1 cellular context compared by ENCODE assay signal in the genomic region with DNA sequence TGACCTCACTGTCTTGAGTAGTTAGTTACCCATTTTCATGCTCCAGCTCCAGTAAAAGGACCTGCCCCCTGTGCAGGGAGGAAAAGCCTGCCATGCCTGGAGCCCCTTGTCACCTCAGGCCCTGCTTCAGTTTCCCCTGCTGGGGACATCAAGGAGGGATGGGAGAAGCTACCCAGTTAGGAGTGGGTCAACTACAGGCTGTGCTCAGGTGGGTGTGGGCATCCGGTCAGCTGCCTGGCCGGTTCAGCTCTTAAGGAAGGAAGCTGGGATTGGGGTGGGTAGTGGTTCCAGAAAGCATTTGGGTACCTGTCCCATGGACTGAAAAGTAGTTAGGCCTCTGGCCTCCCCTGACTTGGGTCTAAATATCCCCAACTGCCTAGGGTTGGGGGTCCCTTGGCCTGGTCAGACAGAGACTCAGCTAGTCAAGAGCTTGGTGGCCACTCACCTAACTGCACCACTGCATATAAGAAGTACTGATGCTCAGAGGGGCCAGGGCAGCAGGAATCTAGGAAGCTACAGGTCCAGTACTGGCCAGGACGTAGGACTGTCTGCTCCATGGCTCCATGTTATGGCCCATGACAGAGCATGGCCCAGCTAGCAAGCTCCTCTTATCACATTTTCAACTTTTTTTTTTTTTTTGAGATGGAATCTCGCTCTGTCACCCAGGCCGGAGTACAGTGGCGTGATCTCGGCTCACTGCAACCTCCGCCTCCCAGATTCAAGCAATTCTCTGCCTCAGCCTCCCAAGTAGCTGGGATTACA.
TF ChIP-seq lines count a peak whose summit lies in the region.

No MANE protein-coding gene starts in this region.

TF ChIP-seq in IMR-90, 13 proteins besides CTCF, POLR2A, EP300 and RAD21 (continued from another document):
- TF ChIP-seq RCOR1 (IDR thresholded peaks at IDR 0.05; ENCODE audit: insufficient replicate concordance, low read length): no peak
- no peak for TF ChIP-seq MAFK (IDR thresholded peaks at IDR 0.05; ENCODE audit: low read depth, low read length)
- no peak for TF ChIP-seq NFE2L2 (IDR thresholded peaks at IDR 0.05; ENCODE audit: low read depth, low read length)
- TF ChIP-seq CEBPB (IDR thresholded peaks at IDR 0.05; ENCODE audit: low read depth, low read length): no peak
- no peak for TF ChIP-seq MXI1 (IDR thresholded peaks at IDR 0.05; ENCODE audit: borderline replicate concordance, low read depth, low read length)
- no peak for TF ChIP-seq BHLHE40 (IDR thresholded peaks at IDR 0.05; ENCODE audit: low read depth, low read length)
